ENCODE assay signal across 8 cellular contexts in the genomic region with DNA sequence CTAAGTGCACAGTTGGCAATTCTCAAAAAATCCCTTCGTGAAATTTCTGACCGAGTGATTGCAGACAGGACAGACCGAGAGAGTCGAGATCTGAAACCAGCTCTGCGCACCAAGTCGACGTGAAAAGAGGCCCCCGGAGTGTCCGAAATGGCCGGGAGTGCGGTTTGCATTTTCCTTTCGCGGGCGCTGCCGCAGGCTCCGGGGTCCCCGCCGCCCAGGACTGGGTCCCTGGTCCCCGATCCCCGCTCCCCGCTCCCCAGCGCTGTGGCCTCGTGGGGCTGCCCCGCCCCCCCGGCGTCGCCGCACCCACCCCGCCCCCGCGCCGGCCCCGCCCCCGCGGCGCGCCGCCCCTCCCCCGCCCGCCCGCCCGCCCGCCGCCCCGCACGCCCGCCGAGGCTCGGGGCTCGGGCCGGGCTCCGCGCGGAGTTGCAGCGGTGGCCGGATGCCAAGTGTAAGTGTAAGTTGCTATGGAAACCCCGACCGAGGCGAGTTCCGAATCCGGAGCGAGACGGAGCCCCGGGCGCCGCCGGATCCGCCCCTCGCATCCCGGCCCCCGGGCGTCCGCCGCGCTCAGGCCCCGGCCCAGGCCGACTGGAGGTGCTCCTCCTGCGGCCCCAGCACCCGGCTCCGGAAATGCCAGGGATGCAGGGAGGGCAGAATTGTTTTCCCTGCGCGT. TPM values are rescaled to one million over a fixed set of nuclear protein-coding genes. Genes with fewer than 3 reads are reported as not detected.
DNase-seq lines count a peak whose midpoint lies in the region; ATAC-seq, FAIRE-seq and TF ChIP-seq lines count a peak whose summit lies in the region.

No MANE protein-coding gene starts in this region.

- 0 to 1% (median 1%) methylated on average over 23 to 82 of the region's 82 CpGs for WGBS in spleen, 5 donors

- peak; percentile 34 for ATAC-seq in HG02610 (IDR thresholded peaks at IDR 0.05; ENCODE audit: unreplicated experiment)
- ATAC-seq in activated CD4-positive, CD25-positive, alpha-beta regulatory T cell treated with anti-CD3 and anti-CD28 coated beads, Interleukin-2, amount 50 U/mL, for 24 hours, result peak; percentile 9 to 19

- intact Hi-C loops in spleen (cut with DNase I; ENCODE audit: low total_unique reads), result no loop called here

- H3K27me3 ChIP-seq in keratinocyte (ENCODE audit: control insufficient read depth, extremely low read depth, insufficient read depth, low read length) (peaks cover 14% of the 10 kb centered on the region), spleen (replicated peaks in 1 of 7) (peaks cover 0 to 39% (median 0%) of the 10 kb centered on the region in 7 donors)

- H2AFZ ChIP-seq in keratinocyte (ENCODE audit: control insufficient read depth, low read length), result peak overlapping the region; percentile 58

- dilution Hi-C loops in keratinocyte (cut with MboI; ENCODE audit: extremely low pct_ligation_motif_present, low sequenced_read_pairs), result no loop called here

- TF ChIP-seq CTCF in keratinocyte (optimal IDR thresholded peaks at IDR 0.05 in 1 of 3, IDR thresholded peaks at IDR 0.05 in 1 of 3, conservative IDR thresholded peaks at IDR 0.05 in 1 of 3; ENCODE audit: extremely low read depth in 1 of 3, insufficient read depth in 2 of 3, low read length in 3 of 3) (no peak), spleen (IDR thresholded peaks at IDR 0.05 in 8 of 11, conservative IDR thresholded peaks at IDR 0.05 in 3 of 11) (no peak)

- no peaks in the 10 kb centered on the region for H3K79me2 ChIP-seq in keratinocyte (ENCODE audit: control insufficient read depth, insufficient read depth, low read length)

- DNase-seq in NCI-H1417 (lab: John Stamatoyannopoulos, UW), result peak; percentile 57 to 85 (median 75)
- no peak for DNase-seq in NCI-H1417 treated with DMSO at 0.1 percent for 48 hours (lab: John Stamatoyannopoulos, UW)
- peak; percentile 30 for DNase-seq in NCI-H128 (lab: John Stamatoyannopoulos, UW; ENCODE audit: unreplicated experiment)
- peak; percentile 46 for DNase-seq in cerebellum (ENCODE audit: low spot score)
- DNase-seq in keratinocyte (ENCODE audit: low read depth, low spot score), result no peak
- peak; percentile 93 for DNase-seq in spleen

- H3K36me3 ChIP-seq in keratinocyte (ENCODE audit: control insufficient read depth in 2 of 2, extremely low read depth in 1 of 2, insufficient read depth in 2 of 2, low read length in 2 of 2), result peaks cover 5 to 8% of the 10 kb centered on the region in 2 experiments
- H3K36me3 ChIP-seq in spleen, result peaks cover 0 to 38% (median 27%) of the 10 kb centered on the region in 6 donors

- H3K9me3 ChIP-seq in keratinocyte (ENCODE audit: control insufficient read depth, low read depth, low read length) (no peaks in the 10 kb centered on the region), spleen (no peaks in the 10 kb centered on the region)

- no peak overlapping the region for H3K27ac ChIP-seq in keratinocyte (ENCODE audit: control insufficient read depth, insufficient read depth, low read length)
- H3K27ac ChIP-seq in spleen, result peak overlapping the region; percentile 58 to 84 (median 76)

- H3K9me1 ChIP-seq in keratinocyte (ENCODE audit: control insufficient read depth, extremely low read depth, insufficient read depth, low read length), result no peaks in the 10 kb centered on the region

- no peak for TF ChIP-seq POLR2A in spleen (IDR thresholded peaks at IDR 0.05)

- peak overlapping the region; percentile 97 for H3K4me2 ChIP-seq in keratinocyte (ENCODE audit: control insufficient read depth, extremely low read depth, insufficient read depth, low read depth, low read length)

- H3K4me1 ChIP-seq in keratinocyte (ENCODE audit: control insufficient read depth, extremely low read depth, insufficient read depth, low read length) (peaks cover 24% of the 10 kb centered on the region), spleen (peaks cover 23 to 49% (median 44%) of the 10 kb centered on the region in 6 donors)

- H3K9ac ChIP-seq in keratinocyte (ENCODE audit: control insufficient read depth, extremely low read depth, insufficient read depth, low read length), result peak overlapping the region; percentile 61

- peak overlapping the region; percentile 46 to 81 (median 76) for H3K4me3 ChIP-seq in keratinocyte (ENCODE audit: control insufficient read depth in 2 of 3, extremely low read depth in 1 of 3, insufficient read depth in 2 of 3, low read depth in 1 of 3, low read length in 3 of 3)
- peak overlapping the region; percentile 47 to 90 (median 64) for H3K4me3 ChIP-seq in spleen

- H4K20me1 ChIP-seq in keratinocyte (ENCODE audit: control insufficient read depth, extremely low read depth, insufficient read depth, low read length), result no peaks in the 10 kb centered on the region

- FAIRE-seq in keratinocyte (lab: Jason Lieb, UNC), result no peak

RNA-seq across cellular contexts. Expression of a gene that starts 4.5 kb away (rescaled TPM):
- 88.3 TPM for total RNA-seq in cerebellum
- polyA plus RNA-seq in keratinocyte, result 21.6 to 33.1 TPM (median 22.0 TPM) in 3 replicates
- polyA plus RNA-seq in keratinocyte (2011; ENCODE audit: low read depth), result 32.6 TPM
- polyA plus RNA-seq in keratinocyte (2011; cell fraction: cytosol; rRNA removed), result 18.4 and 37.5 TPM in 2 replicates
- 19.7 and 28.5 TPM in 2 replicates for polyA plus RNA-seq in keratinocyte (2011; cell fraction: nucleus; rRNA removed)
- 19.4 and 29.1 TPM in 2 replicates for polyA plus RNA-seq in keratinocyte (2012; ENCODE audit: low replicate concordance)
- 22.3 to 46.3 TPM (median 46.3 TPM) in 3 replicates for polyA minus RNA-seq in keratinocyte
- polyA minus RNA-seq in keratinocyte (2011; cell fraction: cytosol; rRNA and poly(A)+ RNA removed), result 32.0 TPM
- 4.9 and 18.2 TPM in 2 replicates for polyA minus RNA-seq in keratinocyte (2011; cell fraction: nucleus; rRNA and poly(A)+ RNA removed)
- 10 to 100 TPM; 47.1 to 89.7 (median 68.2) TPM for total RNA-seq in spleen
- polyA plus RNA-seq in spleen, result 10 to 100 TPM; 26.9 to 38.7 (median 27.1) TPM

RNA-seq across cellular contexts. Expression of a gene that starts 9.2 kb away (rescaled TPM):
- total RNA-seq in cerebellum, result 35.8 TPM
- 29.3 to 59.5 TPM (median 39.2 TPM) in 3 replicates for polyA plus RNA-seq in keratinocyte
- polyA plus RNA-seq in keratinocyte (2011; ENCODE audit: low read depth), result 9.4 TPM
- polyA plus RNA-seq in keratinocyte (2011; cell fraction: cytosol; rRNA removed), result 33.7 and 64.5 TPM in 2 replicates
- polyA plus RNA-seq in keratinocyte (2011; cell fraction: nucleus; rRNA removed), result 26.6 and 42.5 TPM in 2 replicates
- polyA plus RNA-seq in keratinocyte (2012; ENCODE audit: low replicate concordance), result 37.8 and 53.3 TPM in 2 replicates
- polyA minus RNA-seq in keratinocyte, result 6.5 to 13.3 TPM (median 11.7 TPM) in 3 replicates
- polyA minus RNA-seq in keratinocyte (2011; cell fraction: cytosol; rRNA and poly(A)+ RNA removed), result 6.9 TPM
- polyA minus RNA-seq in keratinocyte (2011; cell fraction: nucleus; rRNA and poly(A)+ RNA removed), result 4.4 and 7.1 TPM in 2 replicates
- 10 to 100 TPM; 43.5 to 63.7 (median 52.9) TPM for total RNA-seq in spleen
- polyA plus RNA-seq in spleen, result 10 to 100 TPM; 69.1 to 76.0 (median 73.2) TPM

RNA-seq across cellular contexts. Expression of a gene that starts 19.9 kb away (rescaled TPM):
- 1.5 TPM for total RNA-seq in cerebellum
- polyA plus RNA-seq in keratinocyte, result not detected in 3 replicates
- not detected for polyA plus RNA-seq in keratinocyte (2011; ENCODE audit: low read depth)
- not detected in 2 replicates for polyA plus RNA-seq in keratinocyte (2011; cell fraction: cytosol; rRNA removed)
- polyA plus RNA-seq in keratinocyte (2011; cell fraction: nucleus; rRNA removed), result not detected in 2 replicates
- not detected in 2 replicates for polyA plus RNA-seq in keratinocyte (2012; ENCODE audit: low replicate concordance)
- not detected in 3 replicates for polyA minus RNA-seq in keratinocyte
- not detected for polyA minus RNA-seq in keratinocyte (2011; cell fraction: cytosol; rRNA and poly(A)+ RNA removed)
- polyA minus RNA-seq in keratinocyte (2011; cell fraction: nucleus; rRNA and poly(A)+ RNA removed), result not detected in 2 replicates
- not detected for total RNA-seq in spleen
- polyA plus RNA-seq in spleen, result under 1 TPM in 1 of 3 donors, not detected in 2; 0.11 TPM

Comparison
In these comparisons a context has a peak if more than half of its experiments do, and no peak if none do; other contexts are left out.
1. DNase-seq: peak in NCI-H1417 (3 of 3), NCI-H128 (single experiment), cerebellum (single experiment) and spleen (single experiment); none in NCI-H1417 treated with DMSO at 0.1 percent for 48 hours (single experiment) and keratinocyte (single experiment).